Comparison of ENCODE assay signal across 8 cellular contexts in the genomic region with DNA sequence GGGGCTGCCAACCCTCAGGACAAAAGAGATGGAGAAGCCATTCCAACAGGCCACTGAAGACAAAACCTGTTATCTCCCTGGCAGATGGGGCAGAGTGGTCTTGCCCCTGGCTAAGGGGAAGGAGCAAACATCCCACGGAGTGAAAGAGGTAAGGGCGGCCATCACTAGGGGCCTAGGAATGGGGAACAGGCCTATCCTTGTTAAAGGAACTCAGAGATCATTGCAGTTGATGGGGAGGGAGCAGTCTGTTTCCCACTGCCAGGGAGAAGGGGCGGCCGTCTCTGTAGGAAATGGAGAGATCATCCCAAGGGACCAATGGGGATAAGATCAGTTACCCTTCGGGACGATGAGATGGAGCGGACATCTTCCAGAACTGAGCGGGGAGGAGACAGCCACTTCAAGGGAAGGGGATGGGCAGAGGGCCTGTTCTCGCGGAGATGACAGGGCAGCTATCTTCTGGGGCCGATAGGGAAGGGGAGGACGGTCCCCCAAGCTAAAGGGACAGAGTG. TPM values are rescaled to one million over a fixed set of nuclear protein-coding genes. Genes with fewer than 3 reads are reported as not detected.
DNase-seq lines count a peak whose midpoint lies in the region; ATAC-seq and TF ChIP-seq lines count a peak whose summit lies in the region.

No MANE protein-coding gene starts in this region.

- H2BK15ac ChIP-seq in mesenchymal stem cell (ENCODE audit: low read depth, poor library complexity, severe bottlenecking): no peak overlapping the region

- peak overlapping the region; percentile 11 for H2AK5ac ChIP-seq in mesenchymal stem cell (ENCODE audit: low read length, severe bottlenecking)

- H3K27ac Mint-ChIP-seq in activated naive CD4-positive, alpha-beta T cell treated with anti-CD3 and anti-CD28 coated beads, Interleukin-2, amount 50 U/mL, for 24 hours: peak overlapping the region; percentile 99

- peaks cover 7% of the 10 kb centered on the region for H3K36me3 Mint-ChIP-seq in activated naive CD4-positive, alpha-beta T cell treated with anti-CD3 and anti-CD28 coated beads, Interleukin-2, amount 50 U/mL, for 24 hours

- H3K27me3 ChIP-seq in body of pancreas (no peaks in the 10 kb centered on the region), mesenchymal stem cell (ENCODE audit: control insufficient read depth in 1 of 2, insufficient read depth in 1 of 2, low read length in 2 of 2) (no peaks in the 10 kb centered on the region), uterus (no peaks in the 10 kb centered on the region)

- peak overlapping the region; percentile 15 to 26 for H3K4ac ChIP-seq in mesenchymal stem cell (ENCODE audit: low read depth in 1 of 2, low read length in 2 of 2)

- peak overlapping the region; percentile 98 for H3K9ac ChIP-seq in mesenchymal stem cell (ENCODE audit: low read length)

- no peak overlapping the region for H2BK5ac ChIP-seq in mesenchymal stem cell (ENCODE audit: low read depth, low read length, poor library complexity, severe bottlenecking)

- H3K4me1 ChIP-seq in body of pancreas (peaks cover 25% of the 10 kb centered on the region), mesenchymal stem cell (ENCODE audit: control insufficient read depth, insufficient read depth, low read depth, low read length) (peaks cover 16% of the 10 kb centered on the region), uterus (peaks cover 4 to 12% of the 10 kb centered on the region in 2 donors)

- H3K4me2 ChIP-seq in mesenchymal stem cell (ENCODE audit: low read length, poor library complexity, severe bottlenecking): peak overlapping the region; percentile 54

- TF ChIP-seq CTCF in body of pancreas (IDR thresholded peaks at IDR 0.05) (no peak), uterus (IDR thresholded peaks at IDR 0.05) (no peak)

- peak overlapping the region; percentile 3 to 91 for H3K4me3 ChIP-seq in body of pancreas
- peak overlapping the region; percentile 62 to 92 for H3K4me3 ChIP-seq in mesenchymal stem cell (ENCODE audit: insufficient read depth in 1 of 2, low read depth in 1 of 2, low read length in 2 of 2)
- H3K4me3 ChIP-seq in uterus: peak overlapping the region; percentile 97 to 98

- H3K14ac ChIP-seq in mesenchymal stem cell (ENCODE audit: low read length in 2 of 2): peak overlapping the region in 1 of 2 experiments; percentile 74

- no peak for ATAC-seq in body of pancreas
- ATAC-seq in GM18502 (IDR thresholded peaks at IDR 0.05; ENCODE audit: poor library complexity, unreplicated experiment): no peak

- H3K27me3 Mint-ChIP-seq in activated naive CD4-positive, alpha-beta T cell treated with anti-CD3 and anti-CD28 coated beads, Interleukin-2, amount 50 U/mL, for 24 hours: no peaks in the 10 kb centered on the region

- no peaks in the 10 kb centered on the region for H3K9me3 Mint-ChIP-seq in activated naive CD4-positive, alpha-beta T cell treated with anti-CD3 and anti-CD28 coated beads, Interleukin-2, amount 50 U/mL, for 24 hours

- H3K18ac ChIP-seq in mesenchymal stem cell (ENCODE audit: low read depth in 1 of 2, low read length in 2 of 2): peak overlapping the region; percentile 41 to 92

- H3K4me3 Mint-ChIP-seq in activated naive CD4-positive, alpha-beta T cell treated with anti-CD3 and anti-CD28 coated beads, Interleukin-2, amount 50 U/mL, for 24 hours: peak overlapping the region; percentile 99

- TF ChIP-seq POLR2A in body of pancreas (IDR thresholded peaks at IDR 0.05) (no peak), uterus (IDR thresholded peaks at IDR 0.05) (no peak)

- no peak overlapping the region for H2BK120ac ChIP-seq in mesenchymal stem cell (ENCODE audit: low read depth, low read length)

- peaks cover 0 to 14% of the 10 kb centered on the region in 2 donors for H3K36me3 ChIP-seq in body of pancreas (replicated peaks in 1 of 2; ENCODE audit: insufficient read depth in 1 of 2, low read depth in 2 of 2)
- peaks cover 37 to 54% of the 10 kb centered on the region in 2 experiments for H3K36me3 ChIP-seq in mesenchymal stem cell (ENCODE audit: control insufficient read depth in 1 of 2, insufficient read depth in 2 of 2, low read depth in 1 of 2, low read length in 2 of 2)
- no peaks in the 10 kb centered on the region for H3K36me3 ChIP-seq in uterus

- H3K27ac ChIP-seq in body of pancreas: peak overlapping the region in 3 of 4 donors; percentile 34 to 81 (median 79)
- H3K27ac ChIP-seq in mesenchymal stem cell (ENCODE audit: low read length, poor library complexity, severe bottlenecking): no peak overlapping the region
- H3K27ac ChIP-seq in uterus: peak overlapping the region; percentile 79 to 88

- WGBS in body of pancreas, 2 donors: 15 to 20% methylated on average over 12 of the region's 12 CpGs
- 17% methylated on average over 12 of the region's 12 CpGs for WGBS in mesenchymal stem cell

- H3K23ac ChIP-seq in mesenchymal stem cell (ENCODE audit: low read length in 2 of 2): no peak overlapping the region

- no peak for DNase-seq in activated naive CD4-positive, alpha-beta T cell (lab: John Stamatoyannopoulos, UW)
- DNase-seq in body of pancreas (no peak), mesenchymal stem cell (no peak), uterus (no peak), kidney glomerular epithelial cell (lab: John Stamatoyannopoulos, UW) (no peak), H4 (ENCODE audit: low spot score) (no peak)

- H4K91ac ChIP-seq in mesenchymal stem cell (ENCODE audit: low read length): peak overlapping the region; percentile 53

- H4K8ac ChIP-seq in mesenchymal stem cell (ENCODE audit: low read length): peak overlapping the region; percentile 39

- peaks cover 51% of the 10 kb centered on the region for H3K4me1 Mint-ChIP-seq in activated naive CD4-positive, alpha-beta T cell treated with anti-CD3 and anti-CD28 coated beads, Interleukin-2, amount 50 U/mL, for 24 hours

- H2BK12ac ChIP-seq in mesenchymal stem cell (ENCODE audit: low read length in 2 of 2): no peak overlapping the region

- H3K9me3 ChIP-seq in body of pancreas (no peaks in the 10 kb centered on the region), mesenchymal stem cell (ENCODE audit: control insufficient read depth, low read length) (no peaks in the 10 kb centered on the region), uterus (no peaks in the 10 kb centered on the region)

- intact Hi-C loops in body of pancreas (cut with DNase I) (no loop called here), uterus (cut with DNase I; ENCODE audit: low total_unique reads) (no loop called here)

- H2AFZ ChIP-seq in mesenchymal stem cell (ENCODE audit: low read depth, low read length): peak overlapping the region; percentile 44

- H3K79me1 ChIP-seq in mesenchymal stem cell (replicated peaks; ENCODE audit: low read length, poor library complexity, severe bottlenecking): peaks cover 25% of the 10 kb centered on the region

RNA-seq across cellular contexts. Expression of a gene that starts 0.6 kb away (rescaled TPM):
- total RNA-seq in body of pancreas (10 to 100 TPM; 35.8 to 48.1 TPM), uterus (10 to 100 TPM; 10.2 to 57.9 (median 27.3) TPM)
- 43.4 TPM for polyA plus RNA-seq in mesenchymal stem cell (2013, experiment 1 of 2)
- 44.0 TPM for polyA plus RNA-seq in mesenchymal stem cell (2013, experiment 2 of 2)
- total RNA-seq in H4 (2014; rRNA removed; shearing (Covaris generic)): 31.1 and 38.4 TPM in 2 replicates

RNA-seq across cellular contexts. Expression of a gene that starts 20.9 kb away (rescaled TPM):
- total RNA-seq in body of pancreas (10 to 100 TPM; 12.2 to 26.4 TPM), uterus (10 to 100 TPM in 3 of 4 donors, 1 to 10 TPM in 1; 2.3 to 37.6 (median 11.8) TPM)
- 51.6 TPM for polyA plus RNA-seq in mesenchymal stem cell (2013, experiment 1 of 2)
- 50.1 TPM for polyA plus RNA-seq in mesenchymal stem cell (2013, experiment 2 of 2)
- total RNA-seq in H4 (2014; rRNA removed; shearing (Covaris generic)): 18.4 and 21.2 TPM in 2 replicates

RNA-seq across cellular contexts. Expression of a gene that starts 22.4 kb away (rescaled TPM):
- total RNA-seq in body of pancreas (under 1 TPM; 0.26 to 0.33 TPM), uterus (1 to 10 TPM in 2 of 4 donors, under 1 TPM in 1, not detected in 1; 0.55 to 1.9 (median 1.3) TPM)
- polyA plus RNA-seq in mesenchymal stem cell (2013, experiment 1 of 2): 1.5 TPM
- 1.5 TPM for polyA plus RNA-seq in mesenchymal stem cell (2013, experiment 2 of 2)
- 0.81 and 1.4 TPM in 2 replicates for total RNA-seq in H4 (2014; rRNA removed; shearing (Covaris generic))

RNA-seq across cellular contexts. Expression of a gene that starts 27.4 kb away (rescaled TPM):
- 10 to 100 TPM; 24.1 to 40.5 TPM for total RNA-seq in body of pancreas
- polyA plus RNA-seq in mesenchymal stem cell (2013, experiment 1 of 2): 0.64 TPM
- polyA plus RNA-seq in mesenchymal stem cell (2013, experiment 2 of 2): 0.49 TPM
- total RNA-seq in uterus: 1 to 10 TPM in 2 of 4 donors, not detected in 2; 1.6 to 5.4 TPM
- 0.06 and 0.29 TPM in 2 replicates for total RNA-seq in H4 (2014; rRNA removed; shearing (Covaris generic))

RNA-seq across cellular contexts. Expression of a gene that starts 34.4 kb away (rescaled TPM):
- 10 to 100 TPM; 51.9 to 88.7 TPM for total RNA-seq in body of pancreas
- 40.9 TPM for polyA plus RNA-seq in mesenchymal stem cell (2013, experiment 1 of 2)
- 39.0 TPM for polyA plus RNA-seq in mesenchymal stem cell (2013, experiment 2 of 2)
- total RNA-seq in uterus: 100 to 1,000 TPM in 1 of 4 donors, 10 to 100 TPM in 3; 49.2 to 294 (median 77.1) TPM
- 78.4 and 80.7 TPM in 2 replicates for total RNA-seq in H4 (2014; rRNA removed; shearing (Covaris generic))

Comparison
In these comparisons a context has a peak if more than half of its experiments do, and no peak if none do; other contexts are left out.
1. H3K4me3 ChIP-seq: peak in every context shown above with its lines; median percentile 98 in uterus; 77 in mesenchymal stem cell; 47 in body of pancreas.